ENCODE assay signal across 14 cellular contexts in the genomic region with DNA sequence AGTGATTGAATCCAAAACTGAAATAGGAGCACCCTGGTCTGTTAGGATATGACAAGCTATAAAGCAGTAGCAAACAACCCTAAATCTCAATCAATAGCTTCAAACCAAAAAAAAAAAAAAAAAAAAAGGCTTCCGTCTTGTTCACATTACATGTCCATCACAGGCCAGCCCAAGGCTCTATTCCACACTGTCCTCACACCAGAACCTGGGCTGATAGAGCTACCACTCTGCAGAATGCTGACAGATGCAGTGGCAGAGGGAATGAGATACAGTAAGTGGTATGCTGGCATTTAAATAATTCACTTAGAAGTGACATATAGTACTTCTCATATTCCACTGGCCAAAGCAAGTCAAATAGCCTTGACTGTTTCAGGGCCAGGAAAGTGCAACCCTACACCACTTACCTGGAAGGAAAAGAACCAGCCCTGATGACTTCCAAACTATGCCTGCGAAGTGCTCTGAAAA. TPM values are rescaled to one million over a fixed set of nuclear protein-coding genes. Genes with fewer than 3 reads are reported as not detected.
A peak's percentile ranks its signal among the peaks of the same experiment; 100 is the strongest.
DNase-seq lines count a peak whose midpoint lies in the region; ATAC-seq and TF ChIP-seq lines count a peak whose summit lies in the region.
"Had no signal": no experiment of that assay in that cellular context is flagged by ENCODE, and none has a peak within 500 bp of the region (broad histone marks: within the 10 kb centered on the region; RNA-seq: fewer than 3 reads in every experiment).

No MANE protein-coding gene starts in this region.

- no peak for ATAC-seq in natural killer cell treated with Interleukin-12 subunit alpha and Interleukin-12 subunit beta and Interleukin-15 and Interleukin-18, amount 100 ng/mL, for 72 hours
- no peak for ATAC-seq in natural killer cell
- peak; percentile 50 for ATAC-seq in left ventricle myocardium superior
- ATAC-seq in HG02885 (IDR thresholded peaks at IDR 0.05; ENCODE audit: poor library complexity, unreplicated experiment), result no peak
- no peak for ATAC-seq in GM18502 (IDR thresholded peaks at IDR 0.05; ENCODE audit: poor library complexity, unreplicated experiment)
- ATAC-seq: Panc1 had no signal

- peaks cover 27% of the 10 kb centered on the region; the same call in 1 of the 2 replicates for H3K9me3 ChIP-seq in OCI-LY7 (ENCODE audit: low read length)

- H3K36me3 Mint-ChIP-seq in natural killer cell treated with Interleukin-12 subunit alpha and Interleukin-12 subunit beta and Interleukin-15 and Interleukin-18, amount 100 ng/mL, for 72 hours, result peaks cover 13% of the 10 kb centered on the region
- H3K36me3 Mint-ChIP-seq in natural killer cell, result no peaks in the 10 kb centered on the region

- peak overlapping the region; percentile 63 to 75 for H3K27ac Mint-ChIP-seq in natural killer cell treated with Interleukin-12 subunit alpha and Interleukin-12 subunit beta and Interleukin-15 and Interleukin-18, amount 100 ng/mL, for 72 hours
- H3K27ac Mint-ChIP-seq in natural killer cell, result no peak overlapping the region

- POLR2A ChIA-PET in OCI-LY7 (lab: Charles Lee), result interaction anchor here (0.6 to 13.6 kb wide), 7 partner anchors 10 to 427 kb away, joined by 4 to 194 read pairs (median 5); no protein-coding TSS in a partner anchor

- TF ChIP-seq CTCF in natural killer cell (IDR thresholded peaks at IDR 0.05) (no peak), OCI-LY7 (conservative IDR thresholded peaks at IDR 0.05; ENCODE audit: low read length) (no peak)

- intact Hi-C loops in natural killer cell (cut with micrococcal nuclease) (no loop called here), OCI-LY7 (cut with micrococcal nuclease; ENCODE audit: unreplicated experiment) (loop anchor here (10.0 kb wide), 2 partner anchors 1075 to 1725 kb away; a partner anchor contains a TSS), left ventricle myocardium superior (cut with micrococcal nuclease) (no loop called here)

- peaks cover 34% of the 10 kb centered on the region for H4K20me1 ChIP-seq in OCI-LY7 (ENCODE audit: insufficient read depth, low read length)

- H3K79me2 ChIP-seq in OCI-LY7 (ENCODE audit: insufficient read depth, low read depth, low read length), result peaks cover 98% of the 10 kb centered on the region

- H3K36me3 ChIP-seq in OCI-LY7 (ENCODE audit: insufficient read depth, low read length), result peaks cover 77% of the 10 kb centered on the region

- peaks cover 22 to 35% of the 10 kb centered on the region in 2 donors for H3K4me1 Mint-ChIP-seq in natural killer cell treated with Interleukin-12 subunit alpha and Interleukin-12 subunit beta and Interleukin-15 and Interleukin-18, amount 100 ng/mL, for 72 hours (ENCODE audit: low read depth in 2 of 2)
- peaks cover 3 to 4% of the 10 kb centered on the region in 2 donors for H3K4me1 Mint-ChIP-seq in natural killer cell

- CTCF ChIA-PET in OCI-LY7 (lab: Charles Lee; ENCODE audit: unreplicated experiment), result no interaction called here

- peaks cover 65% of the 10 kb centered on the region for H3K4me1 ChIP-seq in OCI-LY7 (ENCODE audit: insufficient read depth, low read length, poor library complexity, severe bottlenecking)

- H3K27ac ChIP-seq in OCI-LY7 (ENCODE audit: low read depth, low read length, poor library complexity, severe bottlenecking), result no peak overlapping the region

- no peak for DNase-seq in natural killer cell treated with Interleukin-12 subunit alpha and Interleukin-12 subunit beta and Interleukin-15 and Interleukin-18, amount 100 ng/mL, for 72 hours (ENCODE audit: low spot score)
- no peak for DNase-seq in natural killer cell
- DNase-seq in OCI-LY7 (ENCODE audit: low spot score), result no peak
- no peak for DNase-seq in left ventricle myocardium superior
- DNase-seq in NCI-H345 (lab: John Stamatoyannopoulos, UW), result no peak
- no peak for DNase-seq in AG08396 (ENCODE audit: low spot score)
- DNase-seq: activated CD4-positive, alpha-beta T cell treated with anti-CD3 and anti-CD28 coated beads for 1 hour; cerebellar nuclear complex; GOT3; islet precursor cell; retina had no signal

- no TSS peak for BruUV-seq in OCI-LY7 (replicated peaks; lab: Mats Ljungman, UMichigan)

- H3K4me3 ChIP-seq in OCI-LY7 (ENCODE audit: low read depth, low read length, poor library complexity, severe bottlenecking), result peak overlapping the region; percentile 10

- no peaks in the 10 kb centered on the region for H3K27me3 Mint-ChIP-seq in natural killer cell treated with Interleukin-12 subunit alpha and Interleukin-12 subunit beta and Interleukin-15 and Interleukin-18, amount 100 ng/mL, for 72 hours
- H3K27me3 Mint-ChIP-seq in natural killer cell (ENCODE audit: low read depth in 2 of 2), result peaks cover 0 to 3% of the 10 kb centered on the region in 2 donors

- H2AFZ ChIP-seq in OCI-LY7 (ENCODE audit: low read length), result no peak overlapping the region

- peak overlapping the region; percentile 25; the same call in 1 of the 2 replicates for H3K4me2 ChIP-seq in OCI-LY7 (ENCODE audit: low read length)

- no peaks in the 10 kb centered on the region for H3K9me2 ChIP-seq in OCI-LY7 (ENCODE audit: insufficient read depth, low read length)

- peak overlapping the region; percentile 58 for H3K4me3 Mint-ChIP-seq in natural killer cell treated with Interleukin-12 subunit alpha and Interleukin-12 subunit beta and Interleukin-15 and Interleukin-18, amount 100 ng/mL, for 72 hours
- H3K4me3 Mint-ChIP-seq in natural killer cell, result no peak overlapping the region

- H3K9me3 Mint-ChIP-seq in natural killer cell treated with Interleukin-12 subunit alpha and Interleukin-12 subunit beta and Interleukin-15 and Interleukin-18, amount 100 ng/mL, for 72 hours, result no peaks in the 10 kb centered on the region
- no peaks in the 10 kb centered on the region for H3K9me3 Mint-ChIP-seq in natural killer cell

RNA-seq across cellular contexts. Expression of a gene that starts 5.8 kb away (rescaled TPM):
- total RNA-seq in natural killer cell treated with Interleukin-12 subunit alpha and Interleukin-12 subunit beta and Interleukin-15 and Interleukin-18, amount 100 ng/mL, for 72 hours, result 10 to 100 TPM; 14.4 to 65.6 TPM
- total RNA-seq in natural killer cell, result 1 to 10 TPM; 3.1 to 5.0 (median 4.5) TPM
- total RNA-seq in OCI-LY7 (2014; rRNA removed; shearing (Covaris generic)), result 155 and 157 TPM in 2 replicates
- 173 and 175 TPM in 2 replicates for total RNA-seq in OCI-LY7 (2022)
- total RNA-seq in left ventricle myocardium superior, result 72.0 TPM

Comparison
In these comparisons a context has a peak if more than half of its experiments do, and no peak if none do; other contexts are left out.
1. H3K27ac Mint-ChIP-seq: peak in natural killer cell treated with Interleukin-12 subunit alpha and Interleukin-12 subunit beta and Interleukin-15 and Interleukin-18, amount 100 ng/mL, for 72 hours (2 of 2); none in natural killer cell (0 of 2).